Comparison of ENCODE assay signal across 8 cellular contexts in the genomic region with DNA sequence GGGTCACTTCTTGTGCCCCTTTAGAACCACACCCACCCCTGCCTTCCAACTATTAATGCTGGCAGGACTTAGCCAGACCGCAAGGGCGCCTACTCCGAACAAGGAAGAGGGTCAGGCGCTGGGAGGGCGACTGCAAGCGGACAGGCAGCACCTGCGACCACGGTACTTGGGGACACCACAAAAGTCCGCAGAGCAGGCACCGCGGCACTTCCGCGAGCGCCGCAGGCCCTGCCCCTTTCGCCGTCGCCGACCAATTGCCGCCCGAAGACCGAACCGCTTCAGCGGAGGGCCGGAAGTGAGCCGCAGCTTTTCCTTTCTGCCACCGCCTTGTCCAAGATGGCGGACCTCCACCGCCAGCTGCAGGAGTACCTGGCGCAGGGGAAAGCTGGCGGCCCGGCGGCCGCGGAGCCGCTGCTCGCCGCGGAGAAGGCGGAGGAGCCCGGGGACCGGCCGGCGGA. TPM values are rescaled to one million over a fixed set of nuclear protein-coding genes. Genes with fewer than 3 reads are reported as not detected.
A peak's percentile ranks its signal among the peaks of the same experiment; 100 is the strongest.
DNase-seq lines count a peak whose midpoint lies in the region; ATAC-seq and TF ChIP-seq lines count a peak whose summit lies in the region.

A gene with protein sequence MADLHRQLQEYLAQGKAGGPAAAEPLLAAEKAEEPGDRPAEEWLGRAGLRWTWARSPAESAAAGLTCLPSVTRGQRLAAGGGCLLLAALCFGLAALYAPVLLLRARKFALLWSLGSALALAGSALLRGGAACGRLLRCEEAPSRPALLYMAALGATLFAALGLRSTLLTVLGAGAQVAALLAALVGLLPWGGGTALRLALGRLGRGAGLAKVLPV (plus strand): TSS at position 305 of the 458 bp plus-strand sequence. CDS start 32 bp downstream, at position 337.

- H3K9me3 ChIP-seq in BLaER1 = no peaks in the 10 kb centered on the region

- H3K27me3 ChIP-seq in BLaER1 = no peaks in the 10 kb centered on the region

- H3K9ac ChIP-seq in BLaER1 = peak within 1 kb of the TSS; percentile 98

- peaks cover 35% of the 10 kb centered on the region for H4K20me1 ChIP-seq in BLaER1

- no peak for TF ChIP-seq CTCF in choroid plexus epithelial cell (conservative IDR thresholded peaks at IDR 0.05; ENCODE audit: low read depth, low read length)

- POLR2A ChIA-PET in activated CD4-positive, alpha-beta T cell treated with anti-CD3 and anti-CD28 coated beads for 36 hours (lab: Charles Lee) = interaction anchor here (1.5 kb wide), 1 partner anchor 156 kb away, joined by 4 read pairs; no protein-coding TSS in a partner anchor

- H3K36me3 Mint-ChIP-seq in activated CD4-positive, alpha-beta T cell treated with anti-CD3 and anti-CD28 coated beads for 36 hours (ENCODE audit: low read depth) = peaks cover 28% of the 10 kb centered on the region

- H3K27me3 Mint-ChIP-seq in activated CD4-positive, alpha-beta T cell treated with anti-CD3 and anti-CD28 coated beads for 36 hours = no peaks in the 10 kb centered on the region

- peak within 1 kb of the TSS; percentile 95 for H3K27ac Mint-ChIP-seq in activated CD4-positive, alpha-beta T cell treated with anti-CD3 and anti-CD28 coated beads for 36 hours

- H3K4me3 ChIP-seq in BLaER1 = peak within 1 kb of the TSS; percentile 84
- peak within 1 kb of the TSS; percentile 72 for H3K4me3 ChIP-seq in choroid plexus epithelial cell (ENCODE audit: low read depth, low read length)

- peak; percentile 73 for ATAC-seq in GM19324 (IDR thresholded peaks at IDR 0.05; ENCODE audit: low FRiP score, unreplicated experiment)
- ATAC-seq in HG03457 (IDR thresholded peaks at IDR 0.05; ENCODE audit: unreplicated experiment) = peak; percentile 58
- ATAC-seq in activated CD4-positive, alpha-beta T cell treated with anti-CD3 and anti-CD28 coated beads for 36 hours = peak; percentile 87
- peak; percentile 83 for ATAC-seq in left colon

- H3K36me3 ChIP-seq in BLaER1 = peaks cover 21% of the 10 kb centered on the region

- H3K4me1 Mint-ChIP-seq in activated CD4-positive, alpha-beta T cell treated with anti-CD3 and anti-CD28 coated beads for 36 hours = peaks cover 34% of the 10 kb centered on the region

- peak within 1 kb of the TSS; percentile 88 for H3K4me3 Mint-ChIP-seq in activated CD4-positive, alpha-beta T cell treated with anti-CD3 and anti-CD28 coated beads for 36 hours

- no peaks in the 10 kb centered on the region for H3K9me3 Mint-ChIP-seq in activated CD4-positive, alpha-beta T cell treated with anti-CD3 and anti-CD28 coated beads for 36 hours (ENCODE audit: low read depth)

- DNase-seq in NCI-H510A treated with DMSO at 0.1 percent for 48 hours (lab: John Stamatoyannopoulos, UW) = peak; percentile 91
- DNase-seq in activated CD4-positive, alpha-beta T cell treated with anti-CD3 and anti-CD28 coated beads for 36 hours = peak; percentile 95
- peak; percentile 93 for DNase-seq in choroid plexus epithelial cell (ENCODE audit: low read depth)
- peak; percentile 93 to 94 for DNase-seq in left colon
- peak; percentile 74 to 85 (median 79) for DNase-seq in stimulated activated CD4-positive, alpha-beta T cell treated with anti-CD3 and anti-CD28 coated beads, Interleukin-1b, Interleukin-23, amount 100 ng/mL, for 24 hours (ENCODE audit: low read depth in 4 of 4, low spot score in 1 of 4)

- H3K4me2 ChIP-seq in BLaER1 = peak within 1 kb of the TSS; percentile 89

- H3K4me1 ChIP-seq in BLaER1 = peaks cover 36% of the 10 kb centered on the region

- peak within 1 kb of the TSS; percentile 99 for H3K27ac ChIP-seq in BLaER1

- CTCF ChIA-PET in activated CD4-positive, alpha-beta T cell treated with anti-CD3 and anti-CD28 coated beads for 36 hours (lab: Charles Lee) = interaction anchor here (1.6 to 1.8 kb wide), 2 partner anchors 110 to 111 kb away, joined by 4 to 5 read pairs; no protein-coding TSS in a partner anchor

- intact Hi-C loops in activated CD4-positive, alpha-beta T cell treated with anti-CD3 and anti-CD28 coated beads for 36 hours (cut with DNase I, micrococcal nuclease) = loop anchor here (1.0 to 5.0 kb wide), 9 partner anchors 54 to 391 kb away; partner anchors contain the start of genes GPR17 (in 1 of the 2), MAP3K2 (in 1 of the 2), UGGT1 (in 1 of the 2) and WDR33 (in 1 of the 2)
- intact Hi-C loops in left colon (cut with DNase I, micrococcal nuclease) = no loop called here

RNA-seq across cellular contexts. Expression of the gene that starts here (rescaled TPM):
- 1 to 10 TPM; 2.8 to 3.1 TPM for total RNA-seq in activated CD4-positive, alpha-beta T cell treated with anti-CD3 and anti-CD28 coated beads for 36 hours
- total RNA-seq in left colon = 1 to 10 TPM; 8.5 to 9.0 TPM

Comparison
In these comparisons a context has a peak if more than half of its experiments do, and no peak if none do; other contexts are left out.
1. Peak in every context shown above with its lines: DNase-seq, ATAC-seq, H3K4me3 ChIP-seq and H3K27ac ChIP-seq.
2. intact Hi-C loops: an anchor here in activated CD4-positive, alpha-beta T cell treated with anti-CD3 and anti-CD28 coated beads for 36 hours (1.0 to 5.0 kb wide); none called in left colon.